ENCODE assay signal across 22 cellular contexts in the genomic region with DNA sequence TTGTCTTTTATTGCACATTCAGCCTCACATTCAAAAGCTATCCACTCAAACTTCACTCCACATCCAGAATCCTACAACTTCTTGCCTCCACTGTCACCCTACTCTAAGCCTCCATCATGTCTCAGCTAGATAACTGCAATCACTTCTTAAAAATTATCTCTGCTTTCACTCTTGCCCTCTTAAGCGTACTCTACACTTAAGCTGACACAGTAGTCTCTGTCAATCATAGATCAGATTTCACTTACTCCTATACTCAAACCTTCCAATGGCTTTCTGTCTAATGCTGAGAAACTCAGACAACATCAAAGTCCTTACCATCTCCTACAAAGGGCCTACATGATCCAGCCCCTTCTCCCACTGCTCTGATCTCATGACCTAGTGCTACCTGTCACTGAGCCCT.
"Had no signal": no experiment of that assay in that cellular context is flagged by ENCODE, and none has a peak within 500 bp of the region (broad histone marks: within the 10 kb centered on the region; RNA-seq: fewer than 3 reads in every experiment).

No MANE protein-coding gene starts in this region.

- ATAC-seq: Right ventricle myocardium inferior had no signal

- DNase-seq: activated CD4-positive, alpha-beta memory T cell treated with anti-CD3 and anti-CD28 coated beads, Interleukin-2, amount 10 ng/mL, durations not matched to agents 7 days and 5 days; activated CD4-positive, alpha-beta T cell treated with anti-CD3 and anti-CD28 coated beads, Interleukin-2, amount 10 ng/mL, durations not matched to agents 7 days and 5 days; activated CD4-positive, CD25-positive, alpha-beta regulatory T cell; activated CD8-positive, alpha-beta memory T cell treated with anti-CD3 and anti-CD28 coated beads, Interleukin-2, amount 50 U/mL, for 4 hours; activated naive CD4-positive, alpha-beta T cell treated with anti-CD3 and anti-CD28 coated beads, Interleukin-2, amount 50 U/mL, for 16 hours; activated naive CD8-positive, alpha-beta T cell treated with anti-CD3 and anti-CD28 coated beads, Interleukin-2, amount 10 ng/mL, durations not matched to agents 7 days and 5 days; adrenal gland; anterior cingulate cortex; caudate nucleus; MM.1S; NCI-H1105; NCI-H1436; NCI-H1694 treated with DMSO at 0.1 percent for 48 hours; NCI-H2029 treated with DMSO at 0.1 percent for 48 hours; NCI-H446; NCI-H526 treated with DMSO at 0.1 percent for 48 hours; NCI-H82; RPMI8226; T-helper 1 cell had no signal

- H3K36me3 ChIP-seq: adrenal gland had no signal

- H3K27ac Mint-ChIP-seq: activated CD4-positive, alpha-beta memory T cell treated with anti-CD3 and anti-CD28 coated beads, Interleukin-2, amount 10 ng/mL, durations not matched to agents 7 days and 5 days; activated CD4-positive, alpha-beta T cell treated with anti-CD3 and anti-CD28 coated beads, Interleukin-2, amount 10 ng/mL, durations not matched to agents 7 days and 5 days; activated naive CD8-positive, alpha-beta T cell treated with anti-CD3 and anti-CD28 coated beads, Interleukin-2, amount 10 ng/mL, durations not matched to agents 7 days and 5 days had no signal

- H3K27ac ChIP-seq: adrenal gland, SK-N-MC, VCaP had no signal

- H3K4me3 Mint-ChIP-seq: activated CD4-positive, alpha-beta memory T cell treated with anti-CD3 and anti-CD28 coated beads, Interleukin-2, amount 10 ng/mL, durations not matched to agents 7 days and 5 days; activated CD4-positive, alpha-beta T cell treated with anti-CD3 and anti-CD28 coated beads, Interleukin-2, amount 10 ng/mL, durations not matched to agents 7 days and 5 days; activated naive CD8-positive, alpha-beta T cell treated with anti-CD3 and anti-CD28 coated beads, Interleukin-2, amount 10 ng/mL, durations not matched to agents 7 days and 5 days had no signal

- H3K4me3 ChIP-seq: adrenal gland, SK-N-MC had no signal

- H3K27me3 Mint-ChIP-seq: activated CD4-positive, alpha-beta memory T cell treated with anti-CD3 and anti-CD28 coated beads, Interleukin-2, amount 10 ng/mL, durations not matched to agents 7 days and 5 days; activated CD4-positive, alpha-beta T cell treated with anti-CD3 and anti-CD28 coated beads, Interleukin-2, amount 10 ng/mL, durations not matched to agents 7 days and 5 days; activated naive CD8-positive, alpha-beta T cell treated with anti-CD3 and anti-CD28 coated beads, Interleukin-2, amount 10 ng/mL, durations not matched to agents 7 days and 5 days had no signal

- H3K4me1 Mint-ChIP-seq: activated CD4-positive, alpha-beta memory T cell treated with anti-CD3 and anti-CD28 coated beads, Interleukin-2, amount 10 ng/mL, durations not matched to agents 7 days and 5 days had no signal

- H3K27me3 ChIP-seq: adrenal gland had no signal
